In the genomic region with DNA sequence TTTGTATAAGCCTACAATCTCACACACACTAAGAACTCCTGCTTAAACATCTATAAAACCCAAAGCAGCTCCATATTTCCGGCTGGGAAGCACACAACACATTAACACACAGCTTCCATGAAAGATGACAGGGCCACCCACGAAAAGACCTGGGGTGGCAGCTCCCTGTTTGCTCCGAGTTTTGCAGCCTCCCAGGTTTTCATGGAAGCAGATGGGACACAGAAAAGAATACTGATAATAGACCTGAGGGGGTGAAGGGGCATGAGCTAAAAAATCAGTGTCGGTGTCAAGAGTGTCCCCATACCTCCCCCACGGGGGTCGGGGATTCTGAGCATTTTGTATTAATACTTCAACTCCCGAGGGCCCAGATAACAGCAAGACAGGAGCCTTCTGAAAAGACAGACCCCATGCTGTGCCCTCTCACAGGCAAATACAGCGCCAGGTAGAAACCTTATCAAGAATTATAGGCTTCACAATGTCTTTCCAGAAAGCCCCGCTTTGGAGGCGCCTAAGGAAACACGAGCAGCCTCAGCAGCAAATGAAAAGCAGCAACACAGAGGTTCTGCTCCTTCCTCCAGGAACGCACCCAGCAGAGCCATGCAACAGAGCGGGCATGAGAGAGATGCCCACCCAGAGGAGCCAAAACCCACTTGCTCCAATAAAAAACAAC, we compare ENCODE assay signal across 13 cellular contexts. TPM values are rescaled to one million over a fixed set of nuclear protein-coding genes. Genes with fewer than 3 reads are reported as not detected.
DNase-seq lines count a peak whose midpoint lies in the region; ATAC-seq and TF ChIP-seq lines count a peak whose summit lies in the region.
"Had no signal": no experiment of that assay in that cellular context is flagged by ENCODE, and none has a peak within 500 bp of the region (broad histone marks: within the 10 kb centered on the region; RNA-seq: fewer than 3 reads in every experiment).

No MANE protein-coding gene starts in this region.

- intact Hi-C loops in A673 (cut with micrococcal nuclease; ENCODE audit: unreplicated experiment) (no loop called here), IMR-90 (cut with micrococcal nuclease) (no loop called here), psoas muscle (cut with DNase I) (loop anchor here in 1 of 2 donors (5.0 kb wide), 1 partner anchor 32 kb away; no protein-coding TSS in a partner anchor)

- no peak overlapping the region for H3K18ac ChIP-seq in IMR-90 (ENCODE audit: low read depth, low read length)

- in situ Hi-C loops in IMR-90 (cut with MboI; ENCODE audit: low sequenced_read_pairs): no loop called here

- H3K4ac ChIP-seq in IMR-90 (ENCODE audit: low read depth, low read length): peak overlapping the region; percentile 41

- peaks cover 28% of the 10 kb centered on the region for H3K4me1 ChIP-seq in A673 (ENCODE audit: insufficient read depth, low read length, poor library complexity, severe bottlenecking)
- peaks cover 35% of the 10 kb centered on the region for H3K4me1 ChIP-seq in IMR-90 (ENCODE audit: control insufficient read depth, insufficient read depth, low read length)
- H3K4me1 ChIP-seq in fibroblast of lung (ENCODE audit: control insufficient read depth, extremely low read depth, insufficient read depth, low read length): peaks cover 28% of the 10 kb centered on the region
- H3K4me1 ChIP-seq in psoas muscle: peaks cover 51% of the 10 kb centered on the region

- H3K14ac ChIP-seq in IMR-90 (replicated peaks; ENCODE audit: low read depth, low read length): 0 out of 2 replicates have a peak overlapping the region, but pooled peaks have one; percentile 2

- H3K56ac ChIP-seq in IMR-90 (ENCODE audit: extremely low read depth, insufficient read depth, low read length): no peak overlapping the region

- H3K36me3 ChIP-seq in A673 (ENCODE audit: insufficient read depth, low read length, poor library complexity, severe bottlenecking) (peaks cover 20% of the 10 kb centered on the region), IMR-90 (ENCODE audit: control insufficient read depth, insufficient read depth, low read length) (peaks cover 24% of the 10 kb centered on the region), fibroblast of lung (ENCODE audit: control insufficient read depth, insufficient read depth, low read length) (peaks cover 16% of the 10 kb centered on the region), psoas muscle (ENCODE audit: insufficient read depth in 1 of 2, low read depth in 1 of 2) (peaks cover 0 to 36% of the 10 kb centered on the region in 2 donors)

- H4K91ac ChIP-seq in IMR-90 (ENCODE audit: insufficient read depth, low read depth, low read length): no peak overlapping the region

- no peak for TF ChIP-seq RAD21 in IMR-90 (IDR thresholded peaks at IDR 0.05; ENCODE audit: low read length)

- H3K79me2 ChIP-seq in fibroblast of lung (ENCODE audit: control insufficient read depth, insufficient read depth, low read length): peaks cover 60% of the 10 kb centered on the region

- peaks cover 30% of the 10 kb centered on the region for H3K9me1 ChIP-seq in IMR-90 (ENCODE audit: insufficient read depth, low read length)

- no peak overlapping the region for H2BK20ac ChIP-seq in IMR-90 (ENCODE audit: low read depth, low read length)

- H2AK5ac ChIP-seq in IMR-90 (ENCODE audit: low read depth, low read length): no peak overlapping the region

- H4K8ac ChIP-seq in IMR-90 (ENCODE audit: low read depth in 2 of 2, low read length in 2 of 2): no peak overlapping the region

- no CpG with 5 or more reads among the region's 13 CpGs for WGBS in IMR-90 (ENCODE audit: extremely low coverage in 2 of 2, insufficient read length in 1 of 2), 2 experiments
- 76 to 83% (median 78%) methylated on average over 13 of the region's 13 CpGs for WGBS in psoas muscle, 3 donors

- H2AK9ac ChIP-seq in IMR-90 (replicated peaks; ENCODE audit: low read depth, low read length, poor library complexity): no peak overlapping the region

- H3K9ac ChIP-seq in IMR-90 (ENCODE audit: low read depth, low read length): no peak overlapping the region
- H3K9ac ChIP-seq in fibroblast of lung (ENCODE audit: insufficient read depth, low read length): no peak overlapping the region

- H3K27me3 ChIP-seq in A673 (replicated peaks; ENCODE audit: insufficient read depth, low read depth, low read length, poor library complexity) (no peaks in the 10 kb centered on the region), IMR-90 (ENCODE audit: control insufficient read depth, insufficient read depth, low read length) (no peaks in the 10 kb centered on the region), fibroblast of lung (ENCODE audit: control insufficient read depth, insufficient read depth, low read length) (no peaks in the 10 kb centered on the region), psoas muscle (ENCODE audit: insufficient read depth in 3 of 3, low read length in 2 of 3) (no peaks in the 10 kb centered on the region)

- H3K79me1 ChIP-seq in IMR-90 (ENCODE audit: low read depth in 1 of 2, low read length in 2 of 2): peaks cover 39 to 74% of the 10 kb centered on the region in 2 experiments

- H2AFZ ChIP-seq in IMR-90 (replicated peaks; ENCODE audit: low read length, poor library complexity): no peak overlapping the region
- no peak overlapping the region for H2AFZ ChIP-seq in fibroblast of lung (ENCODE audit: low read length)

- CTCF ChIA-PET in A673 (lab: Charles Lee) (no interaction called here), IMR-90 (lab: Yijun Ruan, JAX) (interaction anchor here (0.5 kb wide), 1 partner anchor 256 kb away, joined by 3 read pairs; no protein-coding TSS in a partner anchor)

- TF ChIP-seq POLR2A in IMR-90 (IDR thresholded peaks at IDR 0.05; ENCODE audit: low read depth, low read length): no peak

- H3K4me3 ChIP-seq in A673 (ENCODE audit: low read depth, low read length, poor library complexity, severe bottlenecking) (no peak overlapping the region), IMR-90 (ENCODE audit: insufficient read depth, low read depth, low read length) (no peak overlapping the region), fibroblast of lung (replicated peaks in 1 of 4; ENCODE audit: control extremely low read depth in 1 of 4, insufficient read depth in 1 of 4, low read depth in 3 of 4, low read length in 4 of 4) (no peak overlapping the region), psoas muscle (no peak overlapping the region)

- peak overlapping the region; percentile 46; the same call in 1 of the 2 replicates for H2BK120ac ChIP-seq in IMR-90 (ENCODE audit: low read depth, low read length)

- peak overlapping the region; percentile 30 for H3K27ac ChIP-seq in A673 (ENCODE audit: low read depth, low read length, poor library complexity, severe bottlenecking)
- no peak overlapping the region for H3K27ac ChIP-seq in IMR-90 (ENCODE audit: insufficient read depth, low read length)
- H3K27ac ChIP-seq in fibroblast of lung (ENCODE audit: insufficient read depth, low read length): no peak overlapping the region
- peak overlapping the region; percentile 4 for H3K27ac ChIP-seq in psoas muscle

- no peak for DNase-seq in A673 (ENCODE audit: low spot score)
- DNase-seq in IMR-90: no peak
- DNase-seq in fibroblast of lung (ENCODE audit: low read depth in 2 of 2): no peak
- no peak for DNase-seq in psoas muscle
- DNase-seq in inferior parietal cortex (ENCODE audit: extremely low spot score): no peak
- no peak for DNase-seq in GDM1 (lab: John Stamatoyannopoulos, UW)
- DNase-seq: activated CD8-positive, alpha-beta memory T cell treated with anti-CD3 and anti-CD28 coated beads, Interleukin-2, amount 50 U/mL, for 4 hours; naive thymus-derived CD8-positive, alpha-beta T cell; NCI-H187 treated with DMSO at 0.1 percent for 48 hours; NCI-H526 had no signal

- dilution Hi-C loops in IMR-90 (cut with HindIII; ENCODE audit: low sequenced_read_pairs, unreplicated experiment): no loop called here

- H2BK15ac ChIP-seq in IMR-90 (ENCODE audit: low read depth, low read length): no peak overlapping the region

- no TSS peak for BruUV-seq in A673 (replicated peaks; lab: Mats Ljungman, UMichigan)
- no TSS peak for BruUV-seq in IMR-90 (replicated peaks; lab: Mats Ljungman, UMichigan)

- no peak overlapping the region for H4K5ac ChIP-seq in IMR-90 (ENCODE audit: low read depth, low read length)

- H4K20me1 ChIP-seq in IMR-90 (ENCODE audit: insufficient read depth, low read length) (peaks cover 63% of the 10 kb centered on the region), fibroblast of lung (ENCODE audit: control insufficient read depth, extremely low read depth, insufficient read depth, low read length) (no peaks in the 10 kb centered on the region)

- peak overlapping the region; percentile 45; the same call in 1 of the 2 replicates for H3K23ac ChIP-seq in IMR-90 (ENCODE audit: low read depth, low read length)

- POLR2A ChIA-PET in A673 (lab: Charles Lee; ENCODE audit: low non-redundant PET) (no interaction called here), IMR-90 (lab: Charles Lee; ENCODE audit: unreplicated experiment) (no interaction called here)

- H3K9me3 ChIP-seq in A673 (ENCODE audit: low read depth, low read length, poor library complexity, severe bottlenecking) (no peaks in the 10 kb centered on the region), IMR-90 (ENCODE audit: control insufficient read depth, insufficient read depth, low read length) (no peaks in the 10 kb centered on the region), fibroblast of lung (ENCODE audit: control insufficient read depth, insufficient read depth, low read depth, low read length) (no peaks in the 10 kb centered on the region), psoas muscle (no peaks in the 10 kb centered on the region)

- ATAC-seq in IMR-90 (ENCODE audit: low read depth): no peak
- no peak for ATAC-seq in psoas muscle
- no peak for ATAC-seq in GM19328 (IDR thresholded peaks at IDR 0.05; ENCODE audit: unreplicated experiment)
- no peak for ATAC-seq in GM21825 (IDR thresholded peaks at IDR 0.05; ENCODE audit: unreplicated experiment)
- ATAC-seq: HepG2; naive thymus-derived CD8-positive, alpha-beta T cell had no signal

- peak overlapping the region; percentile 25 for H2BK5ac ChIP-seq in IMR-90 (ENCODE audit: low read depth, low read length, poor library complexity, severe bottlenecking)

- H3K4me2 ChIP-seq in IMR-90 (ENCODE audit: low read depth, low read length) (peak overlapping the region; percentile 13; the same call in 1 of the 2 replicates), fibroblast of lung (ENCODE audit: extremely low read depth, insufficient read depth, low read length) (peak overlapping the region; percentile 72)

- no peak for TF ChIP-seq CTCF in A673 (conservative IDR thresholded peaks at IDR 0.05; ENCODE audit: low read depth, low read length)
- TF ChIP-seq CTCF in IMR-90 (conservative IDR thresholded peaks at IDR 0.05; ENCODE audit: low read depth, low read length): no peak
- TF ChIP-seq CTCF in fibroblast of lung (conservative IDR thresholded peaks at IDR 0.05 in 1 of 2, IDR thresholded peaks at IDR 0.05 in 1 of 2; ENCODE audit: low read depth in 1 of 2, low read length in 2 of 2): no peak
- no peak for TF ChIP-seq CTCF in psoas muscle (IDR thresholded peaks at IDR 0.05)

RNA-seq across cellular contexts. Expression of gene ZNF516, which starts 50.5 kb away (rescaled TPM):
- total RNA-seq in A673 (2021): 32.3 and 43.8 TPM in 2 replicates
- total RNA-seq in IMR-90 (2012; rRNA removed): 7.9 and 9.7 TPM in 2 replicates
- polyA plus RNA-seq in IMR-90 (2012; rRNA removed): 16.6 and 16.9 TPM in 2 replicates
- polyA plus RNA-seq in IMR-90 (2012; cell fraction: cytosol; rRNA removed): 11.0 and 15.4 TPM in 2 replicates
- polyA plus RNA-seq in IMR-90 (2012; cell fraction: nucleus; rRNA removed; ENCODE audit: low replicate concordance): 50.6 and 72.6 TPM in 2 replicates
- 28.0 and 32.7 TPM in 2 replicates for total RNA-seq in fibroblast of lung
- 7.9 and 12.0 TPM in 2 replicates for polyA plus RNA-seq in fibroblast of lung
- polyA plus RNA-seq in fibroblast of lung (2012): 12.1 and 15.4 TPM in 2 replicates
- 12.6 and 13.6 TPM in 2 replicates for polyA minus RNA-seq in fibroblast of lung (ENCODE audit: low replicate concordance)
- 10 to 100 TPM in 3 of 4 donors, 1 to 10 TPM in 1; 9.6 to 20.6 (median 17.2) TPM for total RNA-seq in psoas muscle
- 1 to 10 TPM; 2.4 to 8.1 (median 2.7) TPM for polyA plus RNA-seq in psoas muscle

Comparison
In these comparisons a context has a peak if more than half of its experiments do, and no peak if none do; other contexts are left out.
1. H3K27ac ChIP-seq: peak in A673 (single experiment) and psoas muscle (single experiment); none in IMR-90 (single experiment) and fibroblast of lung (single experiment).